Comparison of ENCODE assay signal across 9 cellular contexts in the genomic region with DNA sequence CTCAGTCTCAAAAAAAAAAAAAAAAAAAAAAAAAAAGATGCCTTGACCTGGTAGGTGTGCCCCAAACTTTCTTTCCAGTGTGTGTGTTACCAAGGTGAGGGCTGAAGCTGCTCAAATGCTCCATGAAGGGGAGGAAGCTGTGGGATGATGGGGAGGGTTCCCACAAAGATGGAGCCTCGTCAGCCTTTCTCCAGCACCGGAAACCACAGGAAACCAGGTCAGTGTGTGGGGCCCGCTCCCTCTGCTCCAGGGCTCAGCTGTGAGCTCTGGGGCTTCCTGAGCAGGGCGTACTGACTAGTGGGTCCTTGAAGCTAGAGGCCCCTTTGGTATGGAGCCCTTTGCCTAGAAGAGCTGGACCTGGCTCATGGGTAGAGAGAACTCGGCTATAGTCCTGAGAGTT. TPM values are rescaled to one million over a fixed set of nuclear protein-coding genes. Genes with fewer than 3 reads are reported as not detected.
DNase-seq lines count a peak whose midpoint lies in the region; ATAC-seq and TF ChIP-seq lines count a peak whose summit lies in the region.
"Had no signal": no experiment of that assay in that cellular context is flagged by ENCODE, and none has a peak within 500 bp of the region (broad histone marks: within the 10 kb centered on the region; RNA-seq: fewer than 3 reads in every experiment).

No MANE protein-coding gene starts in this region.

- no peaks in the 10 kb centered on the region for H3K27me3 ChIP-seq in HCT116 (ENCODE audit: insufficient read depth, low read length)
- H3K27me3 ChIP-seq in mammary epithelial cell (ENCODE audit: insufficient read depth, low read length): no peaks in the 10 kb centered on the region
- no peaks in the 10 kb centered on the region for H3K27me3 ChIP-seq in spleen (replicated peaks in 1 of 7)

- RAD21 ChIA-PET in HCT116 (lab: Charles Lee; ENCODE audit: low non-redundant PET in 1 of 2, low total read pairs in 2 of 2, uncharacterized antibody in 2 of 2, unreplicated experiment in 2 of 2): no interaction called here

- H3K4me3 Mint-ChIP-seq in T-helper 2 cell treated with Interferon-gamma antibody and Interleukin-4, amounts not matched to agents 5 μg/mL and 100 μg/mL, for 36 hours: peak overlapping the region; percentile 19

- intact Hi-C loops in HCT116 (cut with micrococcal nuclease) (no loop called here), mammary epithelial cell (cut with micrococcal nuclease) (no loop called here), spleen (cut with DNase I; ENCODE audit: low total_unique reads) (no loop called here), Right ventricle myocardium superior (cut with DNase I) (no loop called here)

- BruUV-seq in HCT116 (replicated peaks; lab: Mats Ljungman, UMichigan) (no TSS peak), mammary epithelial cell (replicated peaks; lab: Mats Ljungman, UMichigan) (no TSS peak)

- peaks cover 0 to 3% of the 10 kb centered on the region in 2 experiments; a peak in 1 of 4 replicates for H3K36me3 ChIP-seq in HCT116 (ENCODE audit: control insufficient read depth in 1 of 2, insufficient read depth in 2 of 2, low read length in 2 of 2)
- H3K36me3 ChIP-seq in mammary epithelial cell (ENCODE audit: insufficient read depth, low read length): peaks cover 2% of the 10 kb centered on the region
- no peaks in the 10 kb centered on the region for H3K36me3 ChIP-seq in spleen

- H3K4me1 ChIP-seq in HCT116 (ENCODE audit: control insufficient read depth in 1 of 2, insufficient read depth in 2 of 2, low read length in 2 of 2): peaks cover 17 to 35% of the 10 kb centered on the region in 2 experiments; a peak in 3 of 4 replicates
- peaks cover 40% of the 10 kb centered on the region for H3K4me1 ChIP-seq in mammary epithelial cell (ENCODE audit: insufficient read depth, low read length)
- H3K4me1 ChIP-seq in spleen: peaks cover 0 to 28% (median 17%) of the 10 kb centered on the region in 6 donors
- H3K4me1 ChIP-seq: parathyroid adenoma had no signal

- H3K4me2 ChIP-seq in HCT116 (ENCODE audit: low read length): peak overlapping the region; percentile 93
- H3K4me2 ChIP-seq in mammary epithelial cell (ENCODE audit: insufficient read depth, low read depth, low read length): peak overlapping the region; percentile 77

- no peak for TF ChIP-seq CTCF in HCT116 (IDR thresholded peaks at IDR 0.05 in 2 of 3, conservative IDR thresholded peaks at IDR 0.05 in 1 of 3; ENCODE audit: borderline replicate concordance in 1 of 3, insufficient read depth in 1 of 3, low read depth in 2 of 3, low read length in 2 of 3)
- TF ChIP-seq CTCF in mammary epithelial cell (conservative IDR thresholded peaks at IDR 0.05 in 1 of 2, IDR thresholded peaks at IDR 0.05 in 1 of 2; ENCODE audit: extremely low read depth in 1 of 2, insufficient read depth in 1 of 2, low read depth in 1 of 2, low read length in 2 of 2): no peak
- no peak for TF ChIP-seq CTCF in spleen (IDR thresholded peaks at IDR 0.05 in 8 of 11, conservative IDR thresholded peaks at IDR 0.05 in 3 of 11)

- 93% methylated on average over 4 of the region's 5 CpGs for WGBS in mammary epithelial cell (ENCODE audit: low coverage, missing lambda C conversion rate)
- WGBS in spleen, 5 donors: 12 to 23% (median 20%) methylated on average over 5 of the region's 5 CpGs

- POLR2A ChIA-PET in HCT116 (lab: Charles Lee): interaction anchor here (1.1 to 2.0 kb wide), 3 partner anchors 11 to 45 kb away, joined by 3 to 6 read pairs (median 6); partner anchors contain the start of gene JAGN1

- H2AFZ ChIP-seq in HCT116 (ENCODE audit: low read depth, low read length, poor library complexity, severe bottlenecking) (no peak overlapping the region), mammary epithelial cell (ENCODE audit: low read depth, low read length) (peak overlapping the region; percentile 76)
- H2AFZ ChIP-seq: parathyroid adenoma had no signal

- no peak overlapping the region for H3K4me3 ChIP-seq in HCT116 (replicated peaks in 1 of 2; ENCODE audit: low read depth in 1 of 2, low read length in 2 of 2)
- H3K4me3 ChIP-seq in mammary epithelial cell (replicated peaks in 1 of 3; ENCODE audit: insufficient read depth in 1 of 3, low read depth in 2 of 3, low read length in 3 of 3): no peak overlapping the region
- no peak overlapping the region for H3K4me3 ChIP-seq in spleen

- H3K9me3 ChIP-seq in HCT116 (ENCODE audit: control insufficient read depth in 1 of 2, insufficient read depth in 1 of 2, low read depth in 1 of 2, low read length in 2 of 2): no peaks in the 10 kb centered on the region
- H3K9me3 ChIP-seq in mammary epithelial cell (replicated peaks; ENCODE audit: insufficient read depth, low read length): no peaks in the 10 kb centered on the region
- H3K9me3 ChIP-seq in spleen: no peaks in the 10 kb centered on the region

- no peaks in the 10 kb centered on the region for H3K36me3 Mint-ChIP-seq in T-helper 2 cell treated with Interferon-gamma antibody and Interleukin-4, amounts not matched to agents 5 μg/mL and 100 μg/mL, for 36 hours (ENCODE audit: low read depth)

- peaks cover 26% of the 10 kb centered on the region for H3K4me1 Mint-ChIP-seq in T-helper 2 cell treated with Interferon-gamma antibody and Interleukin-4, amounts not matched to agents 5 μg/mL and 100 μg/mL, for 36 hours (ENCODE audit: low read depth)

- no peak; the same call in 1 of the 2 replicates for ATAC-seq in HCT116
- ATAC-seq in GM19324 (IDR thresholded peaks at IDR 0.05; ENCODE audit: low FRiP score, unreplicated experiment): no peak
- ATAC-seq in GM21447 (IDR thresholded peaks at IDR 0.05; ENCODE audit: unreplicated experiment): no peak
- no peak for ATAC-seq in Right ventricle myocardium superior (ENCODE audit: poor library complexity)

- no peak for DNase-seq in HCT116 (ENCODE audit: low read depth, low spot score)
- peak; percentile 43 for DNase-seq in T-helper 2 cell treated with Interferon-gamma antibody and Interleukin-4, amounts not matched to agents 5 μg/mL and 100 μg/mL, for 36 hours (ENCODE audit: low spot score)
- DNase-seq in mammary epithelial cell: no peak
- peak; percentile 64 for DNase-seq in spleen
- DNase-seq in Right ventricle myocardium superior: no peak
- no peak for DNase-seq in islet precursor cell

- H4K20me1 ChIP-seq in HCT116 (ENCODE audit: insufficient read depth) (no peaks in the 10 kb centered on the region), mammary epithelial cell (ENCODE audit: insufficient read depth, low read length) (no peaks in the 10 kb centered on the region)

- H3K9me2 ChIP-seq in HCT116 (ENCODE audit: insufficient read depth): no peaks in the 10 kb centered on the region

- H3K9ac ChIP-seq in HCT116 (ENCODE audit: low read length) (0 out of 2 replicates have a peak overlapping the region, but pooled peaks have one; percentile 65), mammary epithelial cell (ENCODE audit: insufficient read depth, low read length) (no peak overlapping the region)
- H3K9ac ChIP-seq: parathyroid adenoma had no signal

- dilution Hi-C loops in mammary epithelial cell (cut with HindIII; ENCODE audit: low sequenced_read_pairs): no loop called here

- CTCF ChIA-PET in HCT116 (lab: Charles Lee) (interaction anchor here (2.1 kb wide), 1 partner anchor 45 kb away, joined by 9 read pairs; no protein-coding TSS in a partner anchor), mammary epithelial cell (lab: Charles Lee; ENCODE audit: low non-redundant PET) (no interaction called here)

- H3K79me2 ChIP-seq in HCT116 (ENCODE audit: insufficient read depth, low read length) (no peaks in the 10 kb centered on the region), mammary epithelial cell (ENCODE audit: insufficient read depth, low read length) (no peaks in the 10 kb centered on the region)

- peak overlapping the region; percentile 26 for H3K27ac Mint-ChIP-seq in T-helper 2 cell treated with Interferon-gamma antibody and Interleukin-4, amounts not matched to agents 5 μg/mL and 100 μg/mL, for 36 hours

- TF ChIP-seq POLR2A in HCT116 (IDR thresholded peaks at IDR 0.05; ENCODE audit: borderline replicate concordance, extremely low read depth, insufficient read depth, insufficient read length): no peak
- TF ChIP-seq POLR2A in spleen (IDR thresholded peaks at IDR 0.05): no peak

- in situ Hi-C loops in mammary epithelial cell (cut with MboI; ENCODE audit: low sequenced_read_pairs in 2 of 2): no loop called here

- no peak for TF ChIP-seq RAD21 in HCT116 (IDR thresholded peaks at IDR 0.05; ENCODE audit: low read depth)

- peak overlapping the region; percentile 71; the same call in 1 of the 2 replicates for H3K27ac ChIP-seq in HCT116 (ENCODE audit: low read depth, low read length)
- H3K27ac ChIP-seq in mammary epithelial cell (ENCODE audit: insufficient read depth, low read depth, low read length): no peak overlapping the region
- H3K27ac ChIP-seq in spleen: peak overlapping the region in 4 of 8 donors; percentile 36 to 61 (median 39)
- H3K27ac ChIP-seq: parathyroid adenoma had no signal

- no peaks in the 10 kb centered on the region for H3K9me3 Mint-ChIP-seq in T-helper 2 cell treated with Interferon-gamma antibody and Interleukin-4, amounts not matched to agents 5 μg/mL and 100 μg/mL, for 36 hours

- no peaks in the 10 kb centered on the region for H3K27me3 Mint-ChIP-seq in T-helper 2 cell treated with Interferon-gamma antibody and Interleukin-4, amounts not matched to agents 5 μg/mL and 100 μg/mL, for 36 hours (ENCODE audit: low read depth)

RNA-seq across cellular contexts. Expression of gene IL17RE, which starts 0.7 kb away (rescaled TPM):
- total RNA-seq in HCT116 (2021; ENCODE audit: unreplicated experiment) (14.3 TPM), mammary epithelial cell (10 to 100 TPM; 10.6 to 13.3 TPM), spleen (1 to 10 TPM; 1.0 to 5.1 (median 1.9) TPM), Right ventricle myocardium superior (0.46 TPM)
- 12.8 and 12.9 TPM in 2 replicates for polyA plus RNA-seq in HCT116 (2012)
- polyA plus RNA-seq in mammary epithelial cell (10.2 TPM), spleen (1 to 10 TPM in 1 of 3 donors, under 1 TPM in 2; 0.57 to 1.7 (median 0.64) TPM)
- polyA minus RNA-seq in mammary epithelial cell: 18.0 TPM

RNA-seq across cellular contexts. Expression of gene JAGN1, which starts 11.6 kb away (rescaled TPM):
- total RNA-seq in HCT116 (2021; ENCODE audit: unreplicated experiment) (33.4 TPM), mammary epithelial cell (10 to 100 TPM; 32.3 to 34.7 TPM), spleen (10 to 100 TPM; 17.1 to 41.3 (median 23.6) TPM), Right ventricle myocardium superior (18.8 TPM)
- 35.8 and 40.4 TPM in 2 replicates for polyA plus RNA-seq in HCT116 (2012)
- polyA plus RNA-seq in mammary epithelial cell (63.6 TPM), spleen (10 to 100 TPM; 22.0 to 33.4 (median 28.1) TPM)
- polyA minus RNA-seq in mammary epithelial cell: 73.5 TPM

RNA-seq across cellular contexts. Expression of gene IL17RC, which starts 14.9 kb away (rescaled TPM):
- total RNA-seq in HCT116 (2021; ENCODE audit: unreplicated experiment): 17.6 TPM
- polyA plus RNA-seq in HCT116 (2012): 12.5 and 14.5 TPM in 2 replicates
- 10 to 100 TPM; 17.8 to 46.8 TPM for total RNA-seq in mammary epithelial cell
- 12.8 TPM for polyA plus RNA-seq in mammary epithelial cell
- polyA minus RNA-seq in mammary epithelial cell: 9.2 TPM
- 10 to 100 TPM; 10.7 to 24.1 (median 19.7) TPM for total RNA-seq in spleen
- polyA plus RNA-seq in spleen: 10 to 100 TPM in 2 of 3 donors, 1 to 10 TPM in 1; 6.6 to 24.6 (median 12.6) TPM
- 33.2 TPM for total RNA-seq in Right ventricle myocardium superior

RNA-seq across cellular contexts. Expression of gene CIDEC, which starts 21.9 kb away (rescaled TPM):
- total RNA-seq in HCT116 (2021; ENCODE audit: unreplicated experiment) (not detected), mammary epithelial cell (under 1 TPM in 1 of 2 donors, not detected in 1; 0.17 TPM), spleen (not detected), Right ventricle myocardium superior (4.0 TPM)
- 0.07 and 0.09 TPM in 2 replicates for polyA plus RNA-seq in HCT116 (2012)
- polyA plus RNA-seq in mammary epithelial cell (0.06 TPM), spleen (under 1 TPM in 2 of 3 donors, not detected in 1; 0.13 to 0.24 TPM)
- polyA minus RNA-seq in mammary epithelial cell: not detected

RNA-seq across cellular contexts. Expression of gene CRELD1, which starts 31.7 kb away (rescaled TPM):
- total RNA-seq in HCT116 (2021; ENCODE audit: unreplicated experiment): 18.7 TPM
- 29.4 and 31.8 TPM in 2 replicates for polyA plus RNA-seq in HCT116 (2012)
- total RNA-seq in mammary epithelial cell: 10 to 100 TPM; 12.6 to 18.2 TPM
- 13.0 TPM for polyA plus RNA-seq in mammary epithelial cell
- 13.6 TPM for polyA minus RNA-seq in mammary epithelial cell
- 10 to 100 TPM; 17.7 to 40.3 (median 31.4) TPM for total RNA-seq in spleen
- 10 to 100 TPM; 20.6 to 40.9 (median 21.9) TPM for polyA plus RNA-seq in spleen
- total RNA-seq in Right ventricle myocardium superior: 63.9 TPM

Comparison
In these comparisons a context has a peak if more than half of its experiments do, and no peak if none do; other contexts are left out.
1. DNase-seq: peak in T-helper 2 cell treated with Interferon-gamma antibody and Interleukin-4, amounts not matched to agents 5 μg/mL and 100 μg/mL, for 36 hours (single experiment) and spleen (single experiment); none in HCT116 (single experiment), mammary epithelial cell (single experiment), Right ventricle myocardium superior (single experiment) and islet precursor cell (single experiment).